Comparison of ENCODE assay signal across 9 cellular contexts in the genomic region with DNA sequence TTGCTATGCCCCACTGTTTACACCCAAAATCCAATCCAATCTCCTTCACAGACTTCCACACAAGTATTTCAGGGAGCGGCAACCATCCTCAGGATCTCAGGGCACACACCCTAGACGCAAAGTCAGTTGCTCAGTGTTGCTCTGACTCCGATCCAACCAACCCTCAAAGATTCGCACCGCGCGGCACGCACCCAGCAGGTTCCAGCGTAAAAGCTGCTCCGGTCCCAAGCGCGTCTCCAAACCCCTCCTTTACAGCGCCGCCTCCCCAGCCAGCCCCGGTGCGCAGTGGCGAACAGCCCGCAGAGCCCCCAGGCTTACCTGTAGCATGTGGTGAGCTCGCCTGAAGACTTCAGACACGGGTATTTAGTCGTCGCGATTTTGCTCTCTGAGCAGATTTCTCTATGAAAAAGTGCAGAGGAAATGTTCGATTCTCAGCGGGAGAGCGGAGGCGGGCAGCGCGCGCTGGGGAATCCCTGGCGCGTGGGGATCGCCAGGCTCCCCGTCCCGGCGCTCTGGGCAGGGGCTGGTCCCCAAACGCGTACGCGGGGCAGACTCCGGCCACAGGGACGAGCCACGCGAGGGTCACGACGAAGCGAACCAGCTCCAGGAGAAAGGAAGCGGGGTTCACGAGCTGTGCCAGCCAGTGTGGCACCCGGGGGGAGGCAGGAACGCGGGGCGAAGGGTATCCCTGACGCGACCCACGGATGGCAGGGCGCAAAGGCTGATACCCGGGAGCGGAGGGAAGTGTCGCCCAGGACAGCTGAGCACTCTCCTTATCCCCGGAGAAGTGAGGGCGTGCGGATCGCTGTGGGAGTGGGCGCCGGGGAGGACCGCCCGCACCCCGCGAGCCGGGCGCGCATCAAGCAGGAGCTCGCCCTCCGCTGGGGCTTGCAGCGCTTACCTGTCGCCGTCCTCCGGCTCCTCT. TPM values are rescaled to one million over a fixed set of nuclear protein-coding genes. Genes with fewer than 3 reads are reported as not detected.
A peak's percentile ranks its signal among the peaks of the same experiment; 100 is the strongest.
DNase-seq lines count a peak whose midpoint lies in the region; ATAC-seq, FAIRE-seq and TF ChIP-seq lines count a peak whose summit lies in the region.
"Had no signal": no experiment of that assay in that cellular context is flagged by ENCODE, and none has a peak within 500 bp of the region (broad histone marks: within the 10 kb centered on the region; RNA-seq: fewer than 3 reads in every experiment).

No MANE protein-coding gene starts in this region.

- H2AFZ ChIP-seq in ACC112 (ENCODE audit: low read length, unreplicated experiment) = peak overlapping the region; percentile 61

- no peak for TF ChIP-seq CTCF in pancreas (IDR thresholded peaks at IDR 0.05)

- H3K36me3 Mint-ChIP-seq in immature natural killer cell = peaks cover 0 to 4% (median 0%) of the 10 kb centered on the region in 3 donors

- no peak overlapping the region for H3K4me3 Mint-ChIP-seq in immature natural killer cell
- H3K4me3 Mint-ChIP-seq: activated T-cell treated with anti-CD3 and anti-CD28 coated beads, Interleukin-2, amount 50 U/mL, for 4 hours had no signal

- peak overlapping the region; percentile 97 for H3K4me3 ChIP-seq in ACC112 (ENCODE audit: low read depth, low read length)
- peak overlapping the region in 2 of 4 donors; percentile 26 to 39 for H3K4me3 ChIP-seq in pancreas

- H3K9me3 Mint-ChIP-seq in immature natural killer cell = peaks cover 0 to 9% (median 4%) of the 10 kb centered on the region in 6 donors
- H3K9me3 Mint-ChIP-seq: activated T-cell treated with anti-CD3 and anti-CD28 coated beads, Interleukin-2, amount 50 U/mL, for 4 hours had no signal

- intact Hi-C loops in pancreas (cut with DNase I) = no loop called here

- WGBS in pancreas, 2 donors = 1 to 2% methylated on average over 60 to 79 of the region's 79 CpGs

- H3K79me2 ChIP-seq in ACC112 (ENCODE audit: control insufficient read depth, insufficient read depth, low read length, unreplicated experiment) = peaks cover 68% of the 10 kb centered on the region

- H3K27ac Mint-ChIP-seq in immature natural killer cell = no peak overlapping the region

- peaks cover 7 to 34% (median 17%) of the 10 kb centered on the region in 3 donors for H3K27me3 Mint-ChIP-seq in immature natural killer cell (ENCODE audit: low read depth in 3 of 3)

- no peak for FAIRE-seq in pancreas (lab: Jason Lieb, UNC)

- H3K4me1 ChIP-seq in ACC112 (ENCODE audit: control insufficient read depth, insufficient read depth, low read length, unreplicated experiment) (peaks cover 66% of the 10 kb centered on the region), pancreas (peaks cover 0 to 5% (median 0%) of the 10 kb centered on the region in 3 donors)

- ATAC-seq in GM21390 (IDR thresholded peaks at IDR 0.05; ENCODE audit: unreplicated experiment) = peak; percentile 48
- ATAC-seq in pancreas = peak; percentile 17 to 55 (median 42)

- H3K27ac ChIP-seq in ACC112 (ENCODE audit: low read depth, low read length) (peak overlapping the region; percentile 82), pancreas (no peak overlapping the region)

- H3K27me3 ChIP-seq in ACC112 (ENCODE audit: insufficient read depth, low read length) (no peaks in the 10 kb centered on the region), pancreas (peaks cover 0 to 36% (median 8%) of the 10 kb centered on the region in 4 donors)

- H3K9me3 ChIP-seq in pancreas = no peaks in the 10 kb centered on the region

- H3K36me3 ChIP-seq in ACC112 (ENCODE audit: insufficient read depth, low read length) (peaks cover 26% of the 10 kb centered on the region), pancreas (no peaks in the 10 kb centered on the region)

- no peaks in the 10 kb centered on the region for H3K4me1 Mint-ChIP-seq in immature natural killer cell

- DNase-seq in NCI-H748 treated with DMSO at 0.1 percent for 48 hours (lab: John Stamatoyannopoulos, UW) (peak; percentile 17), fibroblast of peridontal ligament (ENCODE audit: extremely low read depth) (peak; percentile 58), pancreas (peak in 2 of 6 donors; percentile 57 to 66), AML-193 (lab: John Stamatoyannopoulos, UW) (no peak), midbrain (lab: John Stamatoyannopoulos, UW) (no peak), immature natural killer cell (no peak)
- DNase-seq: activated T-cell treated with anti-CD3 and anti-CD28 coated beads, Interleukin-2, amount 50 U/mL, for 4 hours had no signal

RNA-seq across cellular contexts. Expression of a gene that starts 0.7 kb away (rescaled TPM):
- total RNA-seq in pancreas = 1 to 10 TPM in 1 of 6 donors, under 1 TPM in 5; 0.14 to 1.5 (median 0.59) TPM
- polyA plus RNA-seq in pancreas (under 1 TPM; 0.08 to 0.77 TPM), immature natural killer cell (under 1 TPM in 2 of 3 donors, not detected in 1; 0.03 to 0.25 TPM)

Comparison
In these comparisons a context has a peak if more than half of its experiments do, and no peak if none do; other contexts are left out.
1. DNase-seq: peak in NCI-H748 treated with DMSO at 0.1 percent for 48 hours (single experiment) and fibroblast of peridontal ligament (single experiment); none in AML-193 (0 of 2), midbrain (single experiment) and immature natural killer cell (0 of 3).